ENCODE assay signal across 8 cellular contexts in the genomic region with DNA sequence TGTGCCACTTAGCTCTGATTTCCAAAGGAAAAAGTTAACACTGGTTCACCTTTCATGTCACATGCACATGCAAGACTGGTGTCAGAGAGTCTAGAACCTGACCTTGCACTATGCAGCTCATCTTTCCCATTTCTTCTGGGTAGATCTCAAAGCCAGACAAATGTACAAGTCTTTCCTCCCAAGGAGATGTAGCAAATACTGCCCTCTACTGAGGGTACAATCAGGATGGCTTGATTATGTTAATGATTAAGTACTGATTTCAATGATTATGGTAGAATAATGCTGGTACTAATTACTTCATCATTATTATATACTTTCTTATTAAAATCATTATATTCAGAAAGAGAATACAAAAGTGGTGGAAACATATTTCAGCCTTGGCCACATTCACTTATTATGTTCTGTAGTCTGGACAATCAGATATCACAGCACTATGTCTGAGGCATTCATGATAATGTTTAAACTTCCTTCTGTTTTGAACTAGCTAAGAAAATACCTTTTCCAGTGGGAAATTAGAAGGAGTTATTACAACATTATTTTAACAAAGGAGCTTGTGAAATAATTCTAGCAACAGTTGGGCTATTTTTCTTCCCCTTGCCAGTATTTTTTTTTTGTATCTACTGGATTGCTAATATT.
DNase-seq lines count a peak whose midpoint lies in the region; ATAC-seq, FAIRE-seq and TF ChIP-seq lines count a peak whose summit lies in the region.

No MANE protein-coding gene starts in this region.

- H3K27ac ChIP-seq in HL-60 (replicated peaks) (no peak overlapping the region), esophagus muscularis mucosa (replicated peaks in 1 of 4) (no peak overlapping the region)

- H3K36me3 ChIP-seq in esophagus muscularis mucosa: no peaks in the 10 kb centered on the region

- peak; percentile 78 for FAIRE-seq in D721Med (lab: Jason Lieb, UNC)

- ATAC-seq in HG02970 (IDR thresholded peaks at IDR 0.05; ENCODE audit: low FRiP score, unreplicated experiment): no peak
- no peak for ATAC-seq in GM18909 (IDR thresholded peaks at IDR 0.05; ENCODE audit: poor library complexity, unreplicated experiment)

- H3K4me1 ChIP-seq in esophagus muscularis mucosa: no peaks in the 10 kb centered on the region

- no peak for TF ChIP-seq EP300 in esophagus muscularis mucosa (IDR thresholded peaks at IDR 0.05)

- TF ChIP-seq CTCF in D721Med (IDR thresholded peaks at IDR 0.05; ENCODE audit: insufficient read depth, missing control alignments): peak; percentile 78
- peak; percentile 41 for TF ChIP-seq CTCF in HL-60 (IDR thresholded peaks at IDR 0.05; ENCODE audit: insufficient read depth, low read length)
- peak; percentile 37 to 48 (median 47) for TF ChIP-seq CTCF in esophagus muscularis mucosa (IDR thresholded peaks at IDR 0.05)

- intact Hi-C loops in esophagus muscularis mucosa (cut with DNase I): loop anchor here (10.0 kb wide), 1 partner anchor 377 kb away; no protein-coding TSS in a partner anchor

- H3K27me3 ChIP-seq in HL-60 (ENCODE audit: insufficient read depth, poor library complexity, severe bottlenecking) (no peaks in the 10 kb centered on the region), esophagus muscularis mucosa (no peaks in the 10 kb centered on the region)

- no peaks in the 10 kb centered on the region for H3K9me3 ChIP-seq in esophagus muscularis mucosa

- DNase-seq in D721Med (ENCODE audit: insufficient read length, low spot score) (no peak), HL-60 (ENCODE audit: low read depth in 1 of 2, low spot score in 1 of 2) (peak in 1 of 2 experiments; percentile 52), RKO (ENCODE audit: low spot score) (peak; percentile 65), esophagus muscularis mucosa (ENCODE audit: extremely low spot score) (no peak), pons (ENCODE audit: low spot score) (peak; percentile 79), OCI-M2 (lab: John Stamatoyannopoulos, UW; ENCODE audit: unreplicated experiment) (no peak)

- TF ChIP-seq POLR2A in esophagus muscularis mucosa (IDR thresholded peaks at IDR 0.05; ENCODE audit: low read depth): no peak

- H3K4me3 ChIP-seq in HL-60 (replicated peaks; ENCODE audit: insufficient read depth, low read length): no peak overlapping the region
- no peak overlapping the region for H3K4me3 ChIP-seq in esophagus muscularis mucosa

Comparison
In these comparisons a context has a peak if more than half of its experiments do, and no peak if none do; other contexts are left out.
1. DNase-seq: peak in RKO (single experiment) and pons (single experiment); none in D721Med (single experiment), esophagus muscularis mucosa (single experiment) and OCI-M2 (single experiment).
2. Peak in every context shown above with its lines, with median percentiles within 50 percentile points of each other: CTCF ChIP-seq.